ENCODE assay signal across 10 cellular contexts in genomic region chr18:21004721-21005120, GRCh38.
DNase-seq lines count a peak whose midpoint lies in the region; ATAC-seq, FAIRE-seq and TF ChIP-seq lines count a peak whose summit lies in the region.
"Had no signal": no experiment of that assay in that cellular context is flagged by ENCODE, and none has a peak within 500 bp of the region (broad histone marks: within the 10 kb centered on the region; RNA-seq: fewer than 3 reads in every experiment).

No MANE protein-coding gene starts in this region.

- no peaks in the 10 kb centered on the region for H3K9me3 ChIP-seq in right cardiac atrium (ENCODE audit: control insufficient read depth, low read length)

- H3K27me3 ChIP-seq in right cardiac atrium (ENCODE audit: control insufficient read depth, insufficient read depth): no peaks in the 10 kb centered on the region

- DNase-seq in HTR-8/SVneo (ENCODE audit: insufficient read length, low spot score) (peak; percentile 6), amniotic epithelial cell (ENCODE audit: low read depth) (peak; percentile 75), right cardiac atrium (no peak), stromal cell of bone marrow (ENCODE audit: low read depth) (peak; percentile 94), ureter (ENCODE audit: low spot score) (no peak), GM20000 (ENCODE audit: low spot score) (no peak), islet precursor cell (no peak)
- DNase-seq: activated naive CD8-positive, alpha-beta T cell treated with anti-CD3 and anti-CD28 coated beads, Interleukin-2, amount 10 ng/mL, durations not matched to agents 7 days and 5 days; SHP77 had no signal

- ATAC-seq in right cardiac atrium: peak; percentile 91 to 95
- ATAC-seq in HG02759 (IDR thresholded peaks at IDR 0.05; ENCODE audit: unreplicated experiment): no peak

- no peak for TF ChIP-seq CTCF in GM20000 (IDR thresholded peaks at IDR 0.05; ENCODE audit: extremely low read depth, missing control alignments)

- no peak for FAIRE-seq in HTR-8/SVneo (lab: Jason Lieb, UNC)

- no peaks in the 10 kb centered on the region for H3K4me1 ChIP-seq in right cardiac atrium (ENCODE audit: control insufficient read depth, insufficient read depth, low read length)

- no peak overlapping the region for H3K4me3 ChIP-seq in right cardiac atrium (ENCODE audit: low read length)

- intact Hi-C loops in right cardiac atrium (cut with DNase I): loop anchor here in 2 of 4 donors (10.0 kb wide), 2 partner anchors 100 to 110 kb away; partner anchors contain the start of gene ROCK1 (in 1 of the 2)

- no peak overlapping the region for H3K27ac ChIP-seq in right cardiac atrium (ENCODE audit: low read length)

Comparison
In these comparisons a context has a peak if more than half of its experiments do, and no peak if none do; other contexts are left out.
1. DNase-seq: peak in HTR-8/SVneo (single experiment), amniotic epithelial cell (single experiment) and stromal cell of bone marrow (single experiment); none in right cardiac atrium (0 of 3), ureter (single experiment), GM20000 (single experiment) and islet precursor cell (single experiment).